ENCODE assay signal across 28 cellular contexts in genomic region chr10:130720235-130720634, GRCh38.
"Had no signal": no experiment of that assay in that cellular context is flagged by ENCODE, and none has a peak within 500 bp of the region (broad histone marks: within the 10 kb centered on the region; RNA-seq: fewer than 3 reads in every experiment).

No MANE protein-coding gene starts in this region.

- H3K4me3 ChIP-seq: adrenal gland, body of pancreas, esophagus squamous epithelium, gastroesophageal sphincter had no signal

- DNase-seq: activated CD4-positive, alpha-beta memory T cell treated with anti-CD3 and anti-CD28 coated beads for 36 hours; activated CD4-positive, alpha-beta T cell treated with anti-CD3 and anti-CD28 coated beads for 36 hours; activated CD4-positive, alpha-beta T cell treated with anti-CD3 and anti-CD28 coated beads, Interleukin-2, amount 10 ng/mL, durations not matched to agents 24 days and 14 days; activated CD4-positive, CD25-positive, alpha-beta regulatory T cell; activated CD4-positive, CD25-positive, alpha-beta regulatory T cell treated with anti-CD3 and anti-CD28 coated beads, Interleukin-2, amount 50 U/mL, for 72 hours; activated CD8-positive, alpha-beta memory T cell treated with anti-CD3 and anti-CD28 coated beads, Interleukin-2, amount 10 ng/mL, durations not matched to agents 7 days and 5 days; activated CD8-positive, alpha-beta memory T cell treated with anti-CD3 and anti-CD28 coated beads, Interleukin-2, amount 50 U/mL, for 4 hours; activated CD8-positive, alpha-beta T cell treated with anti-CD3 and anti-CD28 coated beads, Interleukin-2, amount 10 ng/mL, durations not matched to agents 7 days and 5 days; activated effector memory CD4-positive, alpha-beta T cell treated with anti-CD3 and anti-CD28 coated beads, Interleukin-2, amount 50 U/mL, for 16 hours; activated naive CD4-positive, alpha-beta T cell treated with anti-CD3 and anti-CD28 coated beads for 36 hours; activated naive CD8-positive, alpha-beta T cell treated with anti-CD3 and anti-CD28 coated beads for 36 hours; activated naive CD8-positive, alpha-beta T cell treated with anti-CD3 and anti-CD28 coated beads, Interleukin-2, amount 50 U/mL, for 24 hours; activated T-cell treated with anti-CD3 and anti-CD28 coated beads, Interleukin-2, amount 50 U/mL, for 1 hour; activated T-cell treated with anti-CD3 and anti-CD28 coated beads, Interleukin-2, amount 50 U/mL, for 48 hours; adrenal gland; amygdala; body of pancreas; caudate nucleus; cortex of kidney; dermis blood vessel endothelial cell; effector CD4-positive, alpha-beta T cell; effector memory CD8-positive, alpha-beta T cell; esophagus squamous epithelium; foreskin melanocyte; T-helper 1 cell; T-helper 17 cell had no signal

- H3K27me3 ChIP-seq: adrenal gland, body of pancreas, esophagus squamous epithelium had no signal

- H3K9me3 ChIP-seq: adrenal gland, body of pancreas, esophagus squamous epithelium, gastroesophageal sphincter had no signal

- H3K4me1 ChIP-seq: adrenal gland, body of pancreas, esophagus squamous epithelium, gastroesophageal sphincter had no signal

- H3K36me3 ChIP-seq: adrenal gland, esophagus squamous epithelium, gastroesophageal sphincter had no signal

- H3K27ac ChIP-seq: adrenal gland, body of pancreas, epithelial cell of prostate, esophagus squamous epithelium, gastroesophageal sphincter had no signal
